In the genomic region with DNA sequence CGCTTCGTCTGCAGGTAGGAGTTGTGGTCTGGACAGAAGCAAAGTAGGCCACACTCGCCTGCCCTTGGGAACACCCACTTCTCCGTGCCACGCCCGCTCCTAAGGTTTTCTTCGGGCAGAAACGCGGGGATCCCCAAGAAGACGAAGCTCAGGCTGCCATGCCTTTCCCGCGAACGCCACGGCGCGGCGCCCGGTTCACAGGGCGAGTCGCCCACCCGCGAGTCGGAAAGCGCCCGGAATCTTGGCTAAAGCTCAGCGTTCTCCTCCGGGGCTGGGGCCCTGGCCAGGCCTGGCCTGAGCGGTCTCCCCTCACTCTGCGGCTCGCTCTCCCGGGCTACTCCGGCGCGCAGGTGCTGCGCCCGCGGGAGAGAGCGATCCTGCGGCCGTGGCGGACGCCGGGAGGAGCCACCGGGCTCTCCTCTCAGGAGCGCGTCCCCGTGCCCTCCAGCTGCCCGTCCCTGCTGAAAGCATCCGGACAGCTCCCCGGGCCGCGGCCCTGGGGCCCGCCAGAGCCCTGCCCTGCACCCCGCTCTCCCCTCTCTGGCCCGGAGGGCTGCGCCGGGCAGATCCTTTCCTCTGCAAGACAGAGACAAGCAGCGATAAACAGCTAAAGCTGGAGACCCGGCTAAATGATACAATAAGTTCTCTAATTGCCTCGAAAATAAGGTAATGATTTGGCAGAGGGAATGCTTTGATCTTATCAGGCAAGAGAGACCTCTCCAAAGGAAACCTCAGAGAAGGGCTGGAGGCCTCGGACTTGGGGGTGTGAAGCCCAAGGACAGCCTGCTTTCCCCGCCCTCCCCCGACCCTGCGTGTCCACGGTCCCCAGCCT, we compare ENCODE assay signal across 8 cellular contexts. TPM values are rescaled to one million over a fixed set of nuclear protein-coding genes. Genes with fewer than 3 reads are reported as not detected.
A peak's percentile ranks its signal among the peaks of the same experiment; 100 is the strongest.
DNase-seq lines count a peak whose midpoint lies in the region; ATAC-seq, FAIRE-seq and TF ChIP-seq lines count a peak whose summit lies in the region.

No MANE protein-coding gene starts in this region.

- TF ChIP-seq CTCF in 22Rv1 (IDR thresholded peaks at IDR 0.05), result peak; percentile 84
- no peak for TF ChIP-seq CTCF in WTC11 (IDR thresholded peaks at IDR 0.05)
- peak; percentile 90 for TF ChIP-seq CTCF in cardiac fibroblast (IDR thresholded peaks at IDR 0.05; ENCODE audit: low read depth, low read length)

- H3K9ac ChIP-seq in skeletal muscle satellite cell (ENCODE audit: low read depth, low read length), result peak overlapping the region; percentile 79

- peaks cover 15% of the 10 kb centered on the region for H3K27me3 ChIP-seq in skeletal muscle satellite cell (ENCODE audit: control insufficient read depth, insufficient read depth, low read length)

- H3K36me3 Mint-ChIP-seq in WTC11, result no peaks in the 10 kb centered on the region

- DNase-seq in NCI-H1092 treated with DMSO at 0.1 percent for 48 hours (lab: John Stamatoyannopoulos, UW) (peak; percentile 53), WTC11 (ENCODE audit: low spot score) (peak; percentile 63), cardiac fibroblast (ENCODE audit: low read depth in 2 of 2) (peak; percentile 72 to 82), iPS-NIHi7 (ENCODE audit: extremely low spot score) (peak; percentile 59), urothelium cell line (ENCODE audit: low spot score) (no peak)

- H3K9me3 ChIP-seq in skeletal muscle satellite cell (replicated peaks; ENCODE audit: low read length), result no peaks in the 10 kb centered on the region

- H3K27ac Mint-ChIP-seq in WTC11, result no peak overlapping the region

- no peaks in the 10 kb centered on the region for H3K36me3 ChIP-seq in skeletal muscle satellite cell (ENCODE audit: insufficient read depth, low read length)

- CTCF ChIA-PET in WTC11 (lab: Charles Lee), result interaction anchor here (0.8 to 1.6 kb wide), 12 partner anchors 8 to 203 kb away, joined by 3 to 19 read pairs (median 4); partner anchors contain the start of gene MOV10

- H3K27me3 Mint-ChIP-seq in WTC11 (ENCODE audit: low read depth), result peaks cover 88% of the 10 kb centered on the region

- no peak overlapping the region for H3K27ac ChIP-seq in 22Rv1

- H3K4me1 ChIP-seq in skeletal muscle satellite cell (ENCODE audit: control insufficient read depth, insufficient read depth, low read length), result peaks cover 16% of the 10 kb centered on the region

- H3K4me1 Mint-ChIP-seq in WTC11, result peaks cover 15% of the 10 kb centered on the region

- no peaks in the 10 kb centered on the region for H3K9me3 Mint-ChIP-seq in WTC11

- POLR2A ChIA-PET in WTC11 (lab: Charles Lee), result interaction anchor here (1.4 kb wide), 1 partner anchor 9 kb away, joined by 5 read pairs; no protein-coding TSS in a partner anchor

- H3K4me2 ChIP-seq in skeletal muscle satellite cell (ENCODE audit: low read length), result peak overlapping the region; percentile 96

- peak overlapping the region; percentile 70 for H3K4me3 Mint-ChIP-seq in WTC11

- ATAC-seq in GM18868 (IDR thresholded peaks at IDR 0.05; ENCODE audit: unreplicated experiment) (peak; percentile 63), WTC11 (peak; percentile 79)

- H3K4me3 ChIP-seq in cardiac fibroblast (replicated peaks in 1 of 2; ENCODE audit: low read depth in 2 of 2, low read length in 2 of 2) (peak overlapping the region; percentile 46 to 56), skeletal muscle satellite cell (ENCODE audit: low read length) (peak overlapping the region; percentile 71)

- no peak for FAIRE-seq in urothelium cell line (lab: Jason Lieb, UNC)

TF ChIP-seq in WTC11, 78 proteins besides CTCF, POLR2A, EP300 and RAD21:
- no peak for TF ChIP-seq CDX4 (CRISPR knock-in tag; IDR thresholded peaks at IDR 0.05; ENCODE audit: borderline replicate concordance)
- TF ChIP-seq, protein P1, sequence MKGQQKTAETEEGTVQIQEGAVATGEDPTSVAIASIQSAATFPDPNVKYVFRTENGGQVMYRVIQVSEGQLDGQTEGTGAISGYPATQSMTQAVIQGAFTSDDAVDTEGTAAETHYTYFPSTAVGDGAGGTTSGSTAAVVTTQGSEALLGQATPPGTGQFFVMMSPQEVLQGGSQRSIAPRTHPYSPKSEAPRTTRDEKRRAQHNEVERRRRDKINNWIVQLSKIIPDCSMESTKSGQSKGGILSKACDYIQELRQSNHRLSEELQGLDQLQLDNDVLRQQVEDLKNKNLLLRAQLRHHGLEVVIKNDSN (CRISPR knock-in tag; IDR thresholded peaks at IDR 0.05), result no peak
- TF ChIP-seq GTF2I (CRISPR knock-in tag; conservative IDR thresholded peaks at IDR 0.05), result no peak
- TF ChIP-seq HMGA2 (CRISPR knock-in tag; IDR thresholded peaks at IDR 0.05), result no peak
- TF ChIP-seq ZNF512 (CRISPR knock-in tag; IDR thresholded peaks at IDR 0.05; ENCODE audit: borderline replicate concordance), result no peak
- TF ChIP-seq HMGXB4 (CRISPR knock-in tag; IDR thresholded peaks at IDR 0.05), result peak; percentile 45; the same call in 1 of the 2 replicates
- TF ChIP-seq ZNF416 (CRISPR knock-in tag; IDR thresholded peaks at IDR 0.05), result no peak
- TF ChIP-seq, protein P2, sequence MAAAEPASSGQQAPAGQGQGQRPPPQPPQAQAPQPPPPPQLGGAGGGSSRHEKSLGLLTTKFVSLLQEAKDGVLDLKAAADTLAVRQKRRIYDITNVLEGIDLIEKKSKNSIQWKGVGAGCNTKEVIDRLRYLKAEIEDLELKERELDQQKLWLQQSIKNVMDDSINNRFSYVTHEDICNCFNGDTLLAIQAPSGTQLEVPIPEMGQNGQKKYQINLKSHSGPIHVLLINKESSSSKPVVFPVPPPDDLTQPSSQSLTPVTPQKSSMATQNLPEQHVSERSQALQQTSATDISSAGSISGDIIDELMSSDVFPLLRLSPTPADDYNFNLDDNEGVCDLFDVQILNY (CRISPR knock-in tag; IDR thresholded peaks at IDR 0.05), result 0 out of 2 replicates have a peak, but pooled peaks have one; percentile 25
- TF ChIP-seq ERG (CRISPR knock-in tag; IDR thresholded peaks at IDR 0.05), result no peak
- TF ChIP-seq MYBL2 (CRISPR knock-in tag; IDR thresholded peaks at IDR 0.05), result no peak
- TF ChIP-seq KAT7 (CRISPR knock-in tag; IDR thresholded peaks at IDR 0.05; ENCODE audit: borderline replicate concordance), result no peak

RNA-seq across cellular contexts. Expression of gene WNT2B, which starts 6.7 kb away (rescaled TPM):
- total RNA-seq in WTC11 (2021), result 1.0 to 1.2 TPM (median 1.0 TPM) in 3 replicates
- total RNA-seq in skeletal muscle satellite cell (2012; rRNA removed), result 0.87 and 1.3 TPM in 2 replicates
